ENCODE assay signal across 8 cellular contexts in the genomic region with DNA sequence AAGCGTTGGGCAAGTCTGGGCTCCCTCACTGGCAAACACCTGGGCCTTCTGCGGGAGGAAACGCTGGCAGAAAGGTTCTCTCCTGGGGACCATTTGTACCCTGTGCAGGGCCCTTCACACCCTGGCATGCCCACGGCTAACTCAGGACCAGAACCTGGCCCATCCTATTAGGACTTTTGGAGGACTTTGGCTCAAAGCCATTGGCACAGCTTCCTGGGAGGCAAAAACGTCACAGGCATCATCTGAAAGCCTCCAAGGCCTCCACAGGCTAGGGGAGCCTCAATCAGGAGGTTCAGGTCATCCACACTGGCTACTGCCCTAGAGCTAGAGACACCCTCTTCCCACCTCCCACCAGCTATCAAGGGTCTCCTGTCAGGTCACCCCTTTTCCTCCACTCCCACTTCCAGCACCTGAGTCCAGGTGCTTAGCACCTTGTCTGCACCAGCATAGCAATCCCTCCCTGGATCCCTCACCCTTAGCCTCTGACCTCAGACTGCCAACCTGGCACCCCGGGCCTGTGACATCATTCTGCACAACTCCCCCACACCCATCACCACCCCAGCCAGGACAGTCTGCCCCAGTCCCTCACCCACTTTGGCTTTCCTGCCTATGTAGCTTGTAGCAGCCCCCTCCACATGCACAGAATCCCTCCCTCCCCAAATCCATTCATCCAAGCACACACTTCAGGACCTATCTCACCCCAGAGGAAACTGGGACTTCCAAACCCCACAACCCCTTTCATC. TPM values are rescaled to one million over a fixed set of nuclear protein-coding genes. Genes with fewer than 3 reads are reported as not detected.
A peak's percentile ranks its signal among the peaks of the same experiment; 100 is the strongest.
DNase-seq lines count a peak whose midpoint lies in the region; ATAC-seq and TF ChIP-seq lines count a peak whose summit lies in the region.

No MANE protein-coding gene starts in this region.

- intact Hi-C loops in HCT116 (cut with micrococcal nuclease), result no loop called here
- intact Hi-C loops in activated T-helper 1 cell treated with anti-CD3 and anti-CD28 coated beads, Interleukin-12 subunit alpha, Interleukin-12 subunit beta, Interleukin-2, Interleukin-4 antibody, amounts not matched to agents 30 ng/mL and 10 ng/mL and 1 ng/mL, durations not matched to agents 14 hours and 24 hours and 36 hours (cut with micrococcal nuclease), result loop anchor here (1.0 kb wide), 1 partner anchor 10 kb away; the partner anchor contains the start of genes CCDC51 and TMA7

- no peak overlapping the region for H2AFZ ChIP-seq in HCT116 (ENCODE audit: low read depth, low read length, poor library complexity, severe bottlenecking)

- H3K4me3 ChIP-seq in HCT116 (replicated peaks in 1 of 2; ENCODE audit: low read depth in 1 of 2, low read length in 2 of 2) (peak overlapping the region; percentile 58 to 70), iPS-15b (ENCODE audit: low read depth, low read length) (peak overlapping the region; percentile 78), skin epidermis (peak overlapping the region in 5 of 7 experiments; percentile 62 to 91 (median 67))

- RAD21 ChIA-PET in HCT116 (lab: Charles Lee; ENCODE audit: low non-redundant PET in 1 of 2, low total read pairs in 2 of 2, uncharacterized antibody in 2 of 2, unreplicated experiment in 2 of 2), result no interaction called here

- H3K36me3 Mint-ChIP-seq in activated T-helper 1 cell treated with anti-CD3 and anti-CD28 coated beads, Interleukin-12 subunit alpha, Interleukin-12 subunit beta, Interleukin-2, Interleukin-4 antibody, amounts not matched to agents 30 ng/mL and 10 ng/mL and 1 ng/mL, durations not matched to agents 14 hours and 24 hours and 36 hours (ENCODE audit: low read depth), result peaks cover 13% of the 10 kb centered on the region

- no peak for TF ChIP-seq POLR2A in HCT116 (IDR thresholded peaks at IDR 0.05; ENCODE audit: borderline replicate concordance, extremely low read depth, insufficient read depth, insufficient read length)

- peak overlapping the region; percentile 81 for H3K27ac ChIP-seq in HCT116 (ENCODE audit: low read depth, low read length)
- H3K27ac ChIP-seq in skin epidermis, result peak overlapping the region in 20 of 21 experiments; percentile 74 to 98 (median 91)

- no peaks in the 10 kb centered on the region for H3K27me3 ChIP-seq in HCT116 (ENCODE audit: insufficient read depth, low read length)
- no peaks in the 10 kb centered on the region for H3K27me3 ChIP-seq in iPS-15b (ENCODE audit: control insufficient read depth, insufficient read depth, low read length)

- H3K36me3 ChIP-seq in HCT116 (ENCODE audit: control insufficient read depth in 1 of 2, insufficient read depth in 2 of 2, low read length in 2 of 2) (peaks cover 0 to 17% of the 10 kb centered on the region in 2 experiments; a peak in 1 of 4 replicates), iPS-15b (ENCODE audit: control insufficient read depth, insufficient read depth, low read length) (peaks cover 26% of the 10 kb centered on the region)

- H3K9ac ChIP-seq in HCT116 (ENCODE audit: low read length) (peak overlapping the region; percentile 77), iPS-15b (ENCODE audit: low read depth, low read length) (peak overlapping the region; percentile 79)

- H3K9me2 ChIP-seq in HCT116 (ENCODE audit: insufficient read depth), result no peaks in the 10 kb centered on the region

- H3K27ac Mint-ChIP-seq in activated T-helper 1 cell treated with anti-CD3 and anti-CD28 coated beads, Interleukin-12 subunit alpha, Interleukin-12 subunit beta, Interleukin-2, Interleukin-4 antibody, amounts not matched to agents 30 ng/mL and 10 ng/mL and 1 ng/mL, durations not matched to agents 14 hours and 24 hours and 36 hours, result peak overlapping the region; percentile 44

- POLR2A ChIA-PET in HCT116 (lab: Charles Lee), result interaction anchor here (1.8 kb wide), 1 partner anchor 9 kb away, joined by 5 read pairs; the partner anchor contains the start of genes CCDC51 and TMA7

- peaks cover 13% of the 10 kb centered on the region; the same call in 1 of the 2 replicates for H3K79me2 ChIP-seq in HCT116 (ENCODE audit: insufficient read depth, low read length)

- peak overlapping the region; percentile 83 for H3K4me3 Mint-ChIP-seq in activated T-helper 1 cell treated with anti-CD3 and anti-CD28 coated beads, Interleukin-12 subunit alpha, Interleukin-12 subunit beta, Interleukin-2, Interleukin-4 antibody, amounts not matched to agents 30 ng/mL and 10 ng/mL and 1 ng/mL, durations not matched to agents 14 hours and 24 hours and 36 hours

- TF ChIP-seq RAD21 in HCT116 (IDR thresholded peaks at IDR 0.05; ENCODE audit: low read depth), result no peak

- DNase-seq in HCT116 (ENCODE audit: low read depth, low spot score) (no peak), ureter (ENCODE audit: low spot score) (no peak), GM20000 (ENCODE audit: low spot score) (no peak)
- DNase-seq in activated T-helper 1 cell treated with anti-CD3 and anti-CD28 coated beads, Interleukin-12 subunit alpha, Interleukin-12 subunit beta, Interleukin-2, Interleukin-4 antibody, amounts not matched to agents 30 ng/mL and 10 ng/mL and 1 ng/mL, durations not matched to agents 14 hours and 24 hours and 36 hours (ENCODE audit: low spot score), result no peak
- no peak for DNase-seq in effector CD8-positive, alpha-beta T cell (lab: John Stamatoyannopoulos, UW)

- H3K4me1 Mint-ChIP-seq in activated T-helper 1 cell treated with anti-CD3 and anti-CD28 coated beads, Interleukin-12 subunit alpha, Interleukin-12 subunit beta, Interleukin-2, Interleukin-4 antibody, amounts not matched to agents 30 ng/mL and 10 ng/mL and 1 ng/mL, durations not matched to agents 14 hours and 24 hours and 36 hours (ENCODE audit: low read depth), result peaks cover 20% of the 10 kb centered on the region

- TF ChIP-seq CTCF in HCT116 (IDR thresholded peaks at IDR 0.05 in 2 of 3, conservative IDR thresholded peaks at IDR 0.05 in 1 of 3; ENCODE audit: borderline replicate concordance in 1 of 3, insufficient read depth in 1 of 3, low read depth in 2 of 3, low read length in 2 of 3), result no peak
- no peak for TF ChIP-seq CTCF in GM20000 (IDR thresholded peaks at IDR 0.05; ENCODE audit: extremely low read depth, missing control alignments)

- peaks cover 16% of the 10 kb centered on the region for H3K27me3 Mint-ChIP-seq in activated T-helper 1 cell treated with anti-CD3 and anti-CD28 coated beads, Interleukin-12 subunit alpha, Interleukin-12 subunit beta, Interleukin-2, Interleukin-4 antibody, amounts not matched to agents 30 ng/mL and 10 ng/mL and 1 ng/mL, durations not matched to agents 14 hours and 24 hours and 36 hours (ENCODE audit: insufficient read depth)

- BruUV-seq in HCT116 (replicated peaks; lab: Mats Ljungman, UMichigan), result no TSS peak

- no peaks in the 10 kb centered on the region for H3K9me3 Mint-ChIP-seq in activated T-helper 1 cell treated with anti-CD3 and anti-CD28 coated beads, Interleukin-12 subunit alpha, Interleukin-12 subunit beta, Interleukin-2, Interleukin-4 antibody, amounts not matched to agents 30 ng/mL and 10 ng/mL and 1 ng/mL, durations not matched to agents 14 hours and 24 hours and 36 hours

- no peaks in the 10 kb centered on the region for H4K20me1 ChIP-seq in HCT116 (ENCODE audit: insufficient read depth)

- H3K4me2 ChIP-seq in HCT116 (ENCODE audit: low read length), result peak overlapping the region; percentile 91

- ATAC-seq in HCT116 (no peak), GM18520 (IDR thresholded peaks at IDR 0.05; ENCODE audit: unreplicated experiment) (no peak)

- no peaks in the 10 kb centered on the region for H3K9me3 ChIP-seq in HCT116 (ENCODE audit: control insufficient read depth in 1 of 2, insufficient read depth in 1 of 2, low read depth in 1 of 2, low read length in 2 of 2)
- no peaks in the 10 kb centered on the region for H3K9me3 ChIP-seq in iPS-15b (ENCODE audit: control insufficient read depth, insufficient read depth, low read length)

- H3K4me1 ChIP-seq in HCT116 (ENCODE audit: control insufficient read depth in 1 of 2, insufficient read depth in 2 of 2, low read length in 2 of 2) (peaks cover 54 to 70% of the 10 kb centered on the region in 2 experiments), iPS-15b (ENCODE audit: control insufficient read depth, insufficient read depth, low read length) (peaks cover 21% of the 10 kb centered on the region)

- CTCF ChIA-PET in HCT116 (lab: Charles Lee), result interaction anchor here (2.7 to 3.3 kb wide), 2 partner anchors 9 to 30 kb away, joined by 8 to 15 read pairs; partner anchors contain the start of genes CCDC51 and TMA7

RNA-seq across cellular contexts. Expression of gene PLXNB1, which starts 0.6 kb away (rescaled TPM):
- total RNA-seq in HCT116 (2021; ENCODE audit: unreplicated experiment) (35.6 TPM), ureter (259 TPM)
- polyA plus RNA-seq in HCT116 (2012), result 29.6 and 32.1 TPM in 2 replicates
- total RNA-seq in activated T-helper 1 cell treated with anti-CD3 and anti-CD28 coated beads, Interleukin-12 subunit alpha, Interleukin-12 subunit beta, Interleukin-2, Interleukin-4 antibody, amounts not matched to agents 30 ng/mL and 10 ng/mL and 1 ng/mL, durations not matched to agents 14 hours and 24 hours and 36 hours, result 5.7 and 7.0 TPM in 2 replicates

RNA-seq across cellular contexts. Expression of gene CCDC51, which starts 9.4 kb away (rescaled TPM):
- total RNA-seq in HCT116 (2021; ENCODE audit: unreplicated experiment), result 29.3 TPM
- 21.0 and 26.8 TPM in 2 replicates for polyA plus RNA-seq in HCT116 (2012)
- 26.0 and 26.3 TPM in 2 replicates for total RNA-seq in activated T-helper 1 cell treated with anti-CD3 and anti-CD28 coated beads, Interleukin-12 subunit alpha, Interleukin-12 subunit beta, Interleukin-2, Interleukin-4 antibody, amounts not matched to agents 30 ng/mL and 10 ng/mL and 1 ng/mL, durations not matched to agents 14 hours and 24 hours and 36 hours
- total RNA-seq in ureter, result 10.4 TPM

RNA-seq across cellular contexts. Expression of gene TMA7, which starts 9.5 kb away (rescaled TPM):
- total RNA-seq in HCT116 (2021; ENCODE audit: unreplicated experiment), result 334 TPM
- polyA plus RNA-seq in HCT116 (2012), result 294 and 408 TPM in 2 replicates
- 262 and 266 TPM in 2 replicates for total RNA-seq in activated T-helper 1 cell treated with anti-CD3 and anti-CD28 coated beads, Interleukin-12 subunit alpha, Interleukin-12 subunit beta, Interleukin-2, Interleukin-4 antibody, amounts not matched to agents 30 ng/mL and 10 ng/mL and 1 ng/mL, durations not matched to agents 14 hours and 24 hours and 36 hours
- total RNA-seq in ureter, result 237 TPM

RNA-seq across cellular contexts. Expression of gene ATRIP, which starts 16.0 kb away (rescaled TPM):
- total RNA-seq in HCT116 (2021; ENCODE audit: unreplicated experiment) (15.6 TPM), ureter (9.6 TPM)
- polyA plus RNA-seq in HCT116 (2012), result 10.0 and 10.3 TPM in 2 replicates
- 16.5 and 20.5 TPM in 2 replicates for total RNA-seq in activated T-helper 1 cell treated with anti-CD3 and anti-CD28 coated beads, Interleukin-12 subunit alpha, Interleukin-12 subunit beta, Interleukin-2, Interleukin-4 antibody, amounts not matched to agents 30 ng/mL and 10 ng/mL and 1 ng/mL, durations not matched to agents 14 hours and 24 hours and 36 hours

RNA-seq across cellular contexts. Expression of gene FBXW12, which starts 58.5 kb away (rescaled TPM):
- not detected for total RNA-seq in HCT116 (2021; ENCODE audit: unreplicated experiment)
- polyA plus RNA-seq in HCT116 (2012), result 0.07 TPM in 1 of 2 replicates, not detected in the other
- not detected in 2 replicates for total RNA-seq in activated T-helper 1 cell treated with anti-CD3 and anti-CD28 coated beads, Interleukin-12 subunit alpha, Interleukin-12 subunit beta, Interleukin-2, Interleukin-4 antibody, amounts not matched to agents 30 ng/mL and 10 ng/mL and 1 ng/mL, durations not matched to agents 14 hours and 24 hours and 36 hours
- total RNA-seq in ureter, result 0.23 TPM
